ENCODE assay signal across 39 cellular contexts in genomic region chr3:194534243-194534642, GRCh38.
"Had no signal": no experiment of that assay in that cellular context is flagged by ENCODE, and none has a peak within 500 bp of the region (broad histone marks: within the 10 kb centered on the region; RNA-seq: fewer than 3 reads in every experiment).

No MANE protein-coding gene starts in this region.

- ATAC-seq: activated CD4-positive, alpha-beta T cell treated with anti-CD3 and anti-CD28 coated beads for 36 hours; activated CD4-positive, CD25-positive, alpha-beta regulatory T cell treated with anti-CD3 and anti-CD28 coated beads, Interleukin-2, amount 50 U/mL, for 24 hours; activated CD8-positive, alpha-beta memory T cell treated with anti-CD3 and anti-CD28 coated beads, Interleukin-2, amount 10 ng/mL, durations not matched to agents 7 days and 5 days; activated CD8-positive, alpha-beta T cell treated with anti-CD3 and anti-CD28 coated beads, Interleukin-2, amount 10 ng/mL, durations not matched to agents 7 days and 5 days; activated naive CD8-positive, alpha-beta T cell treated with anti-CD3 and anti-CD28 coated beads, Interleukin-2, amount 50 U/mL, for 24 hours; WTC11 had no signal

- H3K27ac Mint-ChIP-seq: activated CD4-positive, alpha-beta memory T cell treated with anti-CD3 and anti-CD28 coated beads, Interleukin-2, amount 10 ng/mL, durations not matched to agents 7 days and 5 days; activated CD4-positive, alpha-beta T cell treated with anti-CD3 and anti-CD28 coated beads for 36 hours; activated CD4-positive, alpha-beta T cell treated with anti-CD3 and anti-CD28 coated beads, Interleukin-2, amount 10 ng/mL, durations not matched to agents 7 days and 5 days; activated CD8-positive, alpha-beta memory T cell treated with anti-CD3 and anti-CD28 coated beads, Interleukin-2, amount 10 ng/mL, durations not matched to agents 7 days and 5 days; activated CD8-positive, alpha-beta T cell treated with anti-CD3 and anti-CD28 coated beads, Interleukin-2, amount 10 ng/mL, durations not matched to agents 7 days and 5 days; activated naive CD4-positive, alpha-beta T cell treated with anti-CD3 and anti-CD28 coated beads, Interleukin-2, amount 10 ng/mL, durations not matched to agents 7 days and 5 days; activated naive CD4-positive, alpha-beta T cell treated with anti-CD3 and anti-CD28 coated beads, Interleukin-2, amount 50 U/mL, for 24 hours; activated naive CD8-positive, alpha-beta T cell; activated naive CD8-positive, alpha-beta T cell treated with anti-CD3 and anti-CD28 coated beads, Interleukin-2, amount 10 ng/mL, durations not matched to agents 7 days and 5 days; activated naive CD8-positive, alpha-beta T cell treated with anti-CD3 and anti-CD28 coated beads, Interleukin-2, amount 50 U/mL, for 24 hours; activated T-cell treated with anti-CD3 and anti-CD28 coated beads, Interleukin-2, amount 50 U/mL, for 24 hours; activated T-helper 2 cell treated with anti-CD3 and anti-CD28 coated beads, Interferon-gamma antibody, Interleukin-2, Interleukin-4, amounts not matched to agents 10 μg/mL and 5 μg/mL and 100 μg/mL, durations not matched to agents 14 hours and 24 hours and 36 hours; brain; T-helper 1 cell treated with Interleukin-12 subunit alpha and Interleukin-12 subunit beta and Interleukin-4 antibody, amounts not matched to agents 30 μg/mL and 1 μg/mL, for 36 hours; T-helper 2 cell treated with Interferon-gamma antibody and Interleukin-4, amounts not matched to agents 5 μg/mL and 100 μg/mL, for 36 hours; WTC11 had no signal

- H3K36me3 Mint-ChIP-seq: activated CD8-positive, alpha-beta memory T cell treated with anti-CD3 and anti-CD28 coated beads, Interleukin-2, amount 10 ng/mL, durations not matched to agents 7 days and 5 days; activated naive CD8-positive, alpha-beta T cell treated with anti-CD3 and anti-CD28 coated beads, Interleukin-2, amount 10 ng/mL, durations not matched to agents 7 days and 5 days; brain had no signal

- FAIRE-seq: bronchial epithelial cell, TTC549 had no signal

- H3K36me3 ChIP-seq: ascending aorta, cardiac muscle cell, WERI-Rb-1 had no signal

- H3K4me1 Mint-ChIP-seq: activated CD4-positive, alpha-beta memory T cell treated with anti-CD3 and anti-CD28 coated beads, Interleukin-2, amount 10 ng/mL, durations not matched to agents 7 days and 5 days; activated CD4-positive, alpha-beta T cell treated with anti-CD3 and anti-CD28 coated beads, Interleukin-2, amount 10 ng/mL, durations not matched to agents 7 days and 5 days; activated CD8-positive, alpha-beta memory T cell treated with anti-CD3 and anti-CD28 coated beads, Interleukin-2, amount 10 ng/mL, durations not matched to agents 7 days and 5 days; activated naive CD4-positive, alpha-beta T cell treated with anti-CD3 and anti-CD28 coated beads, Interleukin-2, amount 10 ng/mL, durations not matched to agents 7 days and 5 days; activated naive CD8-positive, alpha-beta T cell treated with anti-CD3 and anti-CD28 coated beads, Interleukin-2, amount 50 U/mL, for 24 hours; central memory CD8-positive, alpha-beta T cell; WTC11 had no signal

- H3K27me3 ChIP-seq: ascending aorta, cardiac muscle cell had no signal

- H3K27ac ChIP-seq: ascending aorta, cardiac muscle cell, WERI-Rb-1 had no signal

- H3K4me3 Mint-ChIP-seq: activated CD4-positive, alpha-beta memory T cell treated with anti-CD3 and anti-CD28 coated beads, Interleukin-2, amount 10 ng/mL, durations not matched to agents 7 days and 5 days; activated CD4-positive, alpha-beta T cell treated with anti-CD3 and anti-CD28 coated beads for 36 hours; activated CD4-positive, alpha-beta T cell treated with anti-CD3 and anti-CD28 coated beads, Interleukin-2, amount 10 ng/mL, durations not matched to agents 7 days and 5 days; activated CD8-positive, alpha-beta memory T cell treated with anti-CD3 and anti-CD28 coated beads, Interleukin-2, amount 10 ng/mL, durations not matched to agents 7 days and 5 days; activated CD8-positive, alpha-beta T cell treated with anti-CD3 and anti-CD28 coated beads, Interleukin-2, amount 10 ng/mL, durations not matched to agents 7 days and 5 days; activated naive CD4-positive, alpha-beta T cell treated with anti-CD3 and anti-CD28 coated beads, Interleukin-2, amount 10 ng/mL, durations not matched to agents 7 days and 5 days; activated naive CD4-positive, alpha-beta T cell treated with anti-CD3 and anti-CD28 coated beads, Interleukin-2, amount 50 U/mL, for 24 hours; activated naive CD8-positive, alpha-beta T cell; activated naive CD8-positive, alpha-beta T cell treated with anti-CD3 and anti-CD28 coated beads, Interleukin-2, amount 10 ng/mL, durations not matched to agents 7 days and 5 days; activated naive CD8-positive, alpha-beta T cell treated with anti-CD3 and anti-CD28 coated beads, Interleukin-2, amount 50 U/mL, for 24 hours; activated T-cell treated with anti-CD3 and anti-CD28 coated beads, Interleukin-2, amount 50 U/mL, for 24 hours; brain; central memory CD8-positive, alpha-beta T cell; T-helper 1 cell treated with Interleukin-12 subunit alpha and Interleukin-12 subunit beta and Interleukin-4 antibody, amounts not matched to agents 30 μg/mL and 1 μg/mL, for 36 hours; T-helper 2 cell treated with Interferon-gamma antibody and Interleukin-4, amounts not matched to agents 5 μg/mL and 100 μg/mL, for 36 hours; WTC11 had no signal

- H3K4me3 ChIP-seq: ascending aorta, cardiac muscle cell had no signal

- DNase-seq: activated CD4-positive, alpha-beta memory T cell treated with anti-CD3 and anti-CD28 coated beads, Interleukin-2, amount 10 ng/mL, durations not matched to agents 7 days and 5 days; activated CD4-positive, alpha-beta T cell treated with anti-CD3 and anti-CD28 coated beads for 1 hour; activated CD4-positive, alpha-beta T cell treated with anti-CD3 and anti-CD28 coated beads for 36 hours; activated CD4-positive, alpha-beta T cell treated with anti-CD3 and anti-CD28 coated beads for 48 hours; activated CD4-positive, alpha-beta T cell treated with anti-CD3 and anti-CD28 coated beads, Interleukin-2, amount 10 ng/mL, durations not matched to agents 7 days and 5 days; activated CD4-positive, alpha-beta T cell treated with anti-CD3 and anti-CD28 coated beads, Interleukin-2, amount 50 U/mL, for 48 hours; activated CD4-positive, CD25-positive, alpha-beta regulatory T cell; activated CD8-positive, alpha-beta memory T cell treated with anti-CD3 and anti-CD28 coated beads for 24 hours; activated CD8-positive, alpha-beta memory T cell treated with anti-CD3 and anti-CD28 coated beads, Interleukin-2, amount 10 ng/mL, durations not matched to agents 7 days and 5 days; activated CD8-positive, alpha-beta memory T cell treated with anti-CD3 and anti-CD28 coated beads, Interleukin-2, amount 50 U/mL, for 48 hours; activated CD8-positive, alpha-beta T cell treated with anti-CD3 and anti-CD28 coated beads, Interleukin-2, amount 10 ng/mL, durations not matched to agents 7 days and 5 days; activated effector memory CD4-positive, alpha-beta T cell treated with Interleukin-2 at 50 U/mL for 16 hours; activated gamma-delta T cell; activated naive CD4-positive, alpha-beta T cell treated with anti-CD3 and anti-CD28 coated beads, Interleukin-2, amount 10 ng/mL, durations not matched to agents 7 days and 5 days; activated naive CD4-positive, alpha-beta T cell treated with Interleukin-2 at 50 U/mL for 16 hours; activated naive CD8-positive, alpha-beta T cell treated with anti-CD3 and anti-CD28 coated beads, Interleukin-2, amount 10 ng/mL, durations not matched to agents 7 days and 5 days; activated naive CD8-positive, alpha-beta T cell treated with anti-CD3 and anti-CD28 coated beads, Interleukin-2, amount 50 U/mL, for 24 hours; activated T-cell treated with anti-CD3 and anti-CD28 coated beads, Interleukin-2, amount 50 U/mL, for 24 hours; activated T-cell treated with anti-CD3 and anti-CD28 coated beads, Interleukin-2, amount 50 U/mL, for 48 hours; amygdala; anterior cingulate cortex; caudate nucleus; cerebellar nuclear complex; T-helper 2 cell; T-helper 9 cell; WERI-Rb-1 had no signal

- H3K9me3 Mint-ChIP-seq: activated naive CD4-positive, alpha-beta T cell treated with anti-CD3 and anti-CD28 coated beads, Interleukin-2, amount 50 U/mL, for 24 hours; central memory CD8-positive, alpha-beta T cell had no signal
